In the genomic region with DNA sequence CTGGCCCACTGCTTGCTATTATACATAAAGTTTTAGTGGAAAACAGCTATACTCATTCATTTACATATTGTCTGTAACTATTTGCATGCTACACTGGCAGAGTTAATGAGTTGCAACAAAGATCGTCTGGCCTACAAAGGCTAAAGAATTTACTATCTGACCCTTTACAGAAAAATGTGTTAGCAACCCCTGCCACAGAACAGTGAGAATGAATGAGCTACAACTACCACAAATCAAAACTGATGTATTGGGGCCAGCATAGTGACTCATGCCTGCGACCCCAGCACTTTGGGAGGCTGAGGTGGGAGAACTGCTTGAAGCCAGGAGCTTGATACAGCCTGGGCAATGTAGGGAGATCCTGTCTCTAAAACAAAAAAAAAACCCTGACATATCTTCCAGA, we compare ENCODE assay signal across 26 cellular contexts.
DNase-seq lines count a peak whose midpoint lies in the region; ATAC-seq, FAIRE-seq and TF ChIP-seq lines count a peak whose summit lies in the region.
"Had no signal": no experiment of that assay in that cellular context is flagged by ENCODE, and none has a peak within 500 bp of the region (broad histone marks: within the 10 kb centered on the region; RNA-seq: fewer than 3 reads in every experiment).

No MANE protein-coding gene starts in this region.

- H3K9ac ChIP-seq in kidney (ENCODE audit: low read length in 2 of 2) (no peak overlapping the region), stomach smooth muscle (ENCODE audit: low read length in 2 of 2) (no peak overlapping the region), mesendoderm (ENCODE audit: low read length) (no peak overlapping the region)
- H3K9ac ChIP-seq: BLaER1 treated with 17β-estradiol and CSF1 and Interleukin-3, amounts not matched to agents 10 nM and 100 nM had no signal

- no peak overlapping the region for H3K4me2 ChIP-seq in mesendoderm (ENCODE audit: low read length)
- H3K4me2 ChIP-seq: A549, GM23338 had no signal

- H3K4me3 ChIP-seq in kidney (ENCODE audit: low read length in 2 of 2), result no peak overlapping the region
- no peak overlapping the region for H3K4me3 ChIP-seq in stomach smooth muscle (ENCODE audit: low read length in 2 of 2)
- no peak overlapping the region for H3K4me3 ChIP-seq in mesendoderm (ENCODE audit: low read length)
- H3K4me3 ChIP-seq: A549; BLaER1 treated with 17β-estradiol and CSF1 and Interleukin-3, amounts not matched to agents 10 nM and 100 nM; GM23338; HAP-1 had no signal

- no peak overlapping the region for H2BK15ac ChIP-seq in mesendoderm (replicated peaks; ENCODE audit: low read depth)

- H3K79me2 ChIP-seq in mesendoderm (ENCODE audit: control insufficient read depth, insufficient read depth, low read length), result no peaks in the 10 kb centered on the region

- no peak for TF ChIP-seq CTCF in kidney (IDR thresholded peaks at IDR 0.05; ENCODE audit: borderline replicate concordance, extremely low read depth, insufficient read depth)

- no peaks in the 10 kb centered on the region for H3K36me3 ChIP-seq in kidney (ENCODE audit: control insufficient read depth in 1 of 2, insufficient read depth in 2 of 2, low read length in 2 of 2)
- H3K36me3 ChIP-seq in stomach smooth muscle (ENCODE audit: control insufficient read depth in 2 of 2, insufficient read depth in 2 of 2, low read length in 2 of 2), result peaks cover 64 to 67% of the 10 kb centered on the region in 2 donors
- no peaks in the 10 kb centered on the region for H3K36me3 ChIP-seq in mesendoderm (ENCODE audit: control insufficient read depth, insufficient read depth, low read length)
- H3K36me3 ChIP-seq: BE2C; BLaER1 treated with 17β-estradiol and CSF1 and Interleukin-3, amounts not matched to agents 10 nM and 100 nM; HAP-1 had no signal

- H3K27me3 Mint-ChIP-seq in T-helper 17 cell, result peaks cover 47% of the 10 kb centered on the region

- no peak overlapping the region for H2BK120ac ChIP-seq in mesendoderm (ENCODE audit: low read depth, low read length)

- no peak overlapping the region for H3K23ac ChIP-seq in mesendoderm (ENCODE audit: low read length)

- no peak overlapping the region for H4K8ac ChIP-seq in mesendoderm (ENCODE audit: low read depth, low read length)

- H3K27ac Mint-ChIP-seq in T-helper 17 cell, result peak overlapping the region; percentile 51
- H3K27ac Mint-ChIP-seq: CD14-positive monocyte; CD4-positive, alpha-beta T cell; CD8-positive, alpha-beta memory T cell; GM23338; HFFc6 had no signal

- H3K79me1 ChIP-seq in mesendoderm (ENCODE audit: low read length), result no peaks in the 10 kb centered on the region

- H3K36me3 Mint-ChIP-seq in T-helper 17 cell (ENCODE audit: low read depth), result peaks cover 9% of the 10 kb centered on the region
- H3K36me3 Mint-ChIP-seq: CD14-positive monocyte; CD8-positive, alpha-beta memory T cell had no signal

- no peak overlapping the region for H3K18ac ChIP-seq in mesendoderm (ENCODE audit: low read length)

- H2BK5ac ChIP-seq in mesendoderm (ENCODE audit: low read length), result no peak overlapping the region

- H3K4me3 Mint-ChIP-seq in T-helper 17 cell, result no peak overlapping the region
- H3K4me3 Mint-ChIP-seq: CD14-positive monocyte; CD4-positive, alpha-beta T cell; CD8-positive, alpha-beta memory T cell; GM23338; HFFc6 had no signal

- H4K5ac ChIP-seq in mesendoderm (ENCODE audit: low read length), result no peak overlapping the region

- WGBS in mesendoderm (ENCODE audit: extremely low coverage, insufficient coverage, low lambda C conversion rate), result no CpG with 5 or more reads among the region's 2 CpGs

- H2AK5ac ChIP-seq in mesendoderm (ENCODE audit: low read length), result no peak overlapping the region

- H3K27ac ChIP-seq in kidney (ENCODE audit: low read depth in 2 of 2, low read length in 2 of 2) (no peak overlapping the region), stomach smooth muscle (ENCODE audit: low read length) (peak overlapping the region; percentile 31), mesendoderm (ENCODE audit: low read depth, low read length) (no peak overlapping the region)
- H3K27ac ChIP-seq: A549; BLaER1 treated with 17β-estradiol and CSF1 and Interleukin-3, amounts not matched to agents 10 nM and 100 nM had no signal

- H3K4me1 Mint-ChIP-seq in T-helper 17 cell, result peaks cover 8% of the 10 kb centered on the region
- H3K4me1 Mint-ChIP-seq: CD14-positive monocyte; CD8-positive, alpha-beta memory T cell had no signal

- no peaks in the 10 kb centered on the region for H3K27me3 ChIP-seq in stomach smooth muscle (ENCODE audit: control insufficient read depth in 1 of 2, insufficient read depth in 2 of 2, low read length in 2 of 2)
- H3K27me3 ChIP-seq in mesendoderm (ENCODE audit: insufficient read depth, low read length, poor library complexity), result no peaks in the 10 kb centered on the region
- H3K27me3 ChIP-seq: BE2C; BLaER1 treated with 17β-estradiol and CSF1 and Interleukin-3, amounts not matched to agents 10 nM and 100 nM had no signal

- H3K4me1 ChIP-seq in kidney (ENCODE audit: control insufficient read depth in 1 of 2, insufficient read depth in 1 of 2, low read depth in 1 of 2, low read length in 2 of 2) (no peaks in the 10 kb centered on the region), stomach smooth muscle (ENCODE audit: control insufficient read depth, insufficient read depth, low read length) (peaks cover 52% of the 10 kb centered on the region), mesendoderm (ENCODE audit: control insufficient read depth, low read depth, low read length) (no peaks in the 10 kb centered on the region)
- H3K4me1 ChIP-seq: A549, BE2C, HAP-1 had no signal

- H3K4ac ChIP-seq in mesendoderm (ENCODE audit: low read depth, low read length), result no peak overlapping the region

- no peak for FAIRE-seq in kidney (lab: Jason Lieb, UNC)
- FAIRE-seq: A549, D721Med, GM12891, GM18507, H54 had no signal

- no peaks in the 10 kb centered on the region for H3K9me3 ChIP-seq in T-helper 17 cell (ENCODE audit: control insufficient read depth, low read length, poor library complexity, severe bottlenecking)
- no peaks in the 10 kb centered on the region for H3K9me3 ChIP-seq in kidney (ENCODE audit: control insufficient read depth in 1 of 2, low read length in 2 of 2)
- H3K9me3 ChIP-seq in stomach smooth muscle (ENCODE audit: control insufficient read depth in 2 of 2, low read length in 2 of 2), result no peaks in the 10 kb centered on the region
- H3K9me3 ChIP-seq: BE2C, HAP-1 had no signal

- H3K56ac ChIP-seq in mesendoderm (ENCODE audit: low read length), result no peak overlapping the region

- no peak for ATAC-seq in T-helper 17 cell
- ATAC-seq: A549, GM23338 had no signal

- no peak for DNase-seq in T-helper 17 cell
- DNase-seq in kidney, result peak; percentile 8
- DNase-seq in central memory CD4-positive, alpha-beta T cell, result no peak
- no peak for DNase-seq in NCI-H2227 treated with DMSO at 0.1 percent for 48 hours (lab: John Stamatoyannopoulos, UW)
- no peak for DNase-seq in activated CD4-positive, alpha-beta T cell treated with anti-CD3 and anti-CD28 coated beads for 1 hour
- no peak for DNase-seq in mesendoderm
- DNase-seq: 8988T; ACHN; AML-193; BE2C; CD4-positive, alpha-beta T cell; CD8-positive, alpha-beta memory T cell; DMS53; DMS79 treated with DMSO at 0.1 percent for 48 hours; GF-D8; HFFc6 had no signal

- intact Hi-C loops in kidney (cut with DNase I), result loop anchor here (10.0 kb wide), 1 partner anchor 361 kb away; no protein-coding TSS in a partner anchor
